In genomic region chr11:118634435-118635236, GRCh38 we compare ENCODE assay signal across 8 cellular contexts. TPM values are rescaled to one million over a fixed set of nuclear protein-coding genes. Genes with fewer than 3 reads are reported as not detected.
DNase-seq lines count a peak whose midpoint lies in the region; ATAC-seq and TF ChIP-seq lines count a peak whose summit lies in the region.

No MANE protein-coding gene starts in this region.

- no peaks in the 10 kb centered on the region for H3K9me3 Mint-ChIP-seq in stimulated activated naive CD8-positive, alpha-beta T cell treated with anti-CD3 and anti-CD28 coated beads, Interleukin-15, amount 100 ng/mL, for 72 hours
- no peaks in the 10 kb centered on the region for H3K9me3 Mint-ChIP-seq in activated naive CD8-positive, alpha-beta T cell treated with anti-CD3 and anti-CD28 coated beads, Interleukin-2, amount 10 ng/mL, durations not matched to agents 7 days and 5 days
- H3K9me3 Mint-ChIP-seq in effector memory CD8-positive, alpha-beta T cell = no peaks in the 10 kb centered on the region

- POLR2A ChIA-PET in activated naive CD8-positive, alpha-beta T cell treated with anti-CD3 and anti-CD28 coated beads, Interleukin-2, amount 10 ng/mL, durations not matched to agents 7 days and 5 days (lab: Charles Lee) = no interaction called here

- ATAC-seq in stimulated activated naive CD8-positive, alpha-beta T cell treated with anti-CD3 and anti-CD28 coated beads, Interleukin-15, amount 100 ng/mL, for 72 hours = peak; percentile 65
- no peak for ATAC-seq in stimulated activated naive CD8-positive, alpha-beta T cell treated with anti-CD3 and anti-CD28 coated beads, Interleukin-15, Interleukin-2, amounts not matched to agents 100 U/mL and 50 U/mL, for 24 hours
- ATAC-seq in activated naive CD8-positive, alpha-beta T cell treated with anti-CD3 and anti-CD28 coated beads, Interleukin-2, amount 10 ng/mL, durations not matched to agents 7 days and 5 days (ENCODE audit: low read depth) = peak; percentile 73
- ATAC-seq in heart right ventricle (peak; percentile 76 to 88 (median 86)), HG03565 (IDR thresholded peaks at IDR 0.05; ENCODE audit: unreplicated experiment) (no peak), HG02623 (IDR thresholded peaks at IDR 0.05; ENCODE audit: unreplicated experiment) (no peak)
- ATAC-seq in effector memory CD8-positive, alpha-beta T cell (replicated peaks) = no peak

- H3K36me3 ChIP-seq in heart right ventricle (peaks cover 5 to 100% (median 65%) of the 10 kb centered on the region in 9 donors), prostate gland (no peaks in the 10 kb centered on the region)

- WGBS in heart right ventricle, 2 donors = 21 to 24% methylated on average over 40 to 41 of the region's 41 CpGs
- WGBS in prostate gland = 19% methylated on average over 41 of the region's 41 CpGs

- H3K27me3 ChIP-seq in heart right ventricle = no peaks in the 10 kb centered on the region
- no peaks in the 10 kb centered on the region for H3K27me3 ChIP-seq in prostate gland (replicated peaks; ENCODE audit: insufficient read depth)

- peak overlapping the region in 1 of 2 donors; percentile 16 for H3K27ac Mint-ChIP-seq in stimulated activated naive CD8-positive, alpha-beta T cell treated with anti-CD3 and anti-CD28 coated beads, Interleukin-15, amount 100 ng/mL, for 72 hours
- peak overlapping the region; percentile 53 for H3K27ac Mint-ChIP-seq in activated naive CD8-positive, alpha-beta T cell treated with anti-CD3 and anti-CD28 coated beads, Interleukin-2, amount 10 ng/mL, durations not matched to agents 7 days and 5 days
- no peak overlapping the region for H3K27ac Mint-ChIP-seq in effector memory CD8-positive, alpha-beta T cell

- intact Hi-C loops in heart right ventricle (cut with DNase I) (no loop called here), prostate gland (cut with DNase I) (no loop called here)

- H3K4me3 Mint-ChIP-seq in stimulated activated naive CD8-positive, alpha-beta T cell treated with anti-CD3 and anti-CD28 coated beads, Interleukin-15, amount 100 ng/mL, for 72 hours = peak overlapping the region; percentile 3 to 23
- H3K4me3 Mint-ChIP-seq in activated naive CD8-positive, alpha-beta T cell treated with anti-CD3 and anti-CD28 coated beads, Interleukin-2, amount 10 ng/mL, durations not matched to agents 7 days and 5 days = peak overlapping the region; percentile 47
- H3K4me3 Mint-ChIP-seq in effector memory CD8-positive, alpha-beta T cell = peak overlapping the region in 1 of 2 donors; percentile 8

- DNase-seq in stimulated activated naive CD8-positive, alpha-beta T cell treated with anti-CD3 and anti-CD28 coated beads, Interleukin-15, amount 100 ng/mL, for 72 hours = no peak
- no peak for DNase-seq in stimulated activated naive CD8-positive, alpha-beta T cell treated with anti-CD3 and anti-CD28 coated beads, Interleukin-15, Interleukin-2, amounts not matched to agents 100 U/mL and 50 U/mL, for 24 hours
- peak; percentile 50 for DNase-seq in activated naive CD8-positive, alpha-beta T cell treated with anti-CD3 and anti-CD28 coated beads, Interleukin-2, amount 10 ng/mL, durations not matched to agents 7 days and 5 days
- DNase-seq in heart right ventricle (peak; percentile 78 to 83), prostate gland (ENCODE audit: low spot score) (peak; percentile 86)
- DNase-seq in effector memory CD8-positive, alpha-beta T cell = no peak

- H3K9me3 ChIP-seq in heart right ventricle (no peaks in the 10 kb centered on the region), prostate gland (no peaks in the 10 kb centered on the region)

- no peaks in the 10 kb centered on the region for H3K27me3 Mint-ChIP-seq in stimulated activated naive CD8-positive, alpha-beta T cell treated with anti-CD3 and anti-CD28 coated beads, Interleukin-15, amount 100 ng/mL, for 72 hours
- peaks cover 5% of the 10 kb centered on the region for H3K27me3 Mint-ChIP-seq in activated naive CD8-positive, alpha-beta T cell treated with anti-CD3 and anti-CD28 coated beads, Interleukin-2, amount 10 ng/mL, durations not matched to agents 7 days and 5 days
- peaks cover 0 to 18% of the 10 kb centered on the region in 2 donors for H3K27me3 Mint-ChIP-seq in effector memory CD8-positive, alpha-beta T cell

- H3K4me1 ChIP-seq in heart right ventricle (peaks cover 28 to 95% (median 60%) of the 10 kb centered on the region in 9 donors), prostate gland (replicated peaks) (peaks cover 13% of the 10 kb centered on the region)

- peak overlapping the region in 9 of 10 donors; percentile 8 to 75 (median 64) for H3K27ac ChIP-seq in heart right ventricle
- peak overlapping the region; percentile 78 to 81 for H3K27ac ChIP-seq in prostate gland

- no peaks in the 10 kb centered on the region for H3K36me3 Mint-ChIP-seq in activated naive CD8-positive, alpha-beta T cell treated with anti-CD3 and anti-CD28 coated beads, Interleukin-2, amount 10 ng/mL, durations not matched to agents 7 days and 5 days
- H3K36me3 Mint-ChIP-seq in effector memory CD8-positive, alpha-beta T cell (ENCODE audit: insufficient read depth) = no peaks in the 10 kb centered on the region

- H3K4me1 Mint-ChIP-seq in stimulated activated naive CD8-positive, alpha-beta T cell treated with anti-CD3 and anti-CD28 coated beads, Interleukin-15, amount 100 ng/mL, for 72 hours = peaks cover 12% of the 10 kb centered on the region
- H3K4me1 Mint-ChIP-seq in activated naive CD8-positive, alpha-beta T cell treated with anti-CD3 and anti-CD28 coated beads, Interleukin-2, amount 10 ng/mL, durations not matched to agents 7 days and 5 days = peaks cover 8% of the 10 kb centered on the region
- H3K4me1 Mint-ChIP-seq in effector memory CD8-positive, alpha-beta T cell (ENCODE audit: low read depth in 2 of 2) = peaks cover 0 to 5% of the 10 kb centered on the region in 2 donors

- TF ChIP-seq CTCF in heart right ventricle (IDR thresholded peaks at IDR 0.05) (peak in 5 of 9 donors; percentile 10 to 42 (median 41)), prostate gland (IDR thresholded peaks at IDR 0.05) (peak; percentile 18 to 61 (median 40))

- peak overlapping the region in 5 of 10 donors; percentile 7 to 32 (median 15) for H3K4me3 ChIP-seq in heart right ventricle
- peak overlapping the region; percentile 19 to 20 for H3K4me3 ChIP-seq in prostate gland

- peak; percentile 43 for TF ChIP-seq POLR2A in prostate gland (IDR thresholded peaks at IDR 0.05)

RNA-seq across cellular contexts. Expression of gene PHLDB1, which starts 27.2 kb away (rescaled TPM):
- 1 to 10 TPM; 2.7 to 3.3 TPM for total RNA-seq in activated naive CD8-positive, alpha-beta T cell treated with anti-CD3 and anti-CD28 coated beads, Interleukin-2, amount 10 ng/mL, durations not matched to agents 7 days and 5 days
- total RNA-seq in heart right ventricle (100 to 1,000 TPM in 9 of 10 donors, 10 to 100 TPM in 1; 81.9 to 125 (median 114) TPM), prostate gland (100 to 1,000 TPM in 1 of 2 donors, 10 to 100 TPM in 1; 74.5 to 113 TPM)
- 100 to 1,000 TPM in 1 of 2 donors, 10 to 100 TPM in 1; 74.9 to 259 TPM for polyA plus RNA-seq in heart right ventricle

RNA-seq across cellular contexts. Expression of gene TREH, which starts 44.8 kb away (rescaled TPM):
- total RNA-seq in activated naive CD8-positive, alpha-beta T cell treated with anti-CD3 and anti-CD28 coated beads, Interleukin-2, amount 10 ng/mL, durations not matched to agents 7 days and 5 days = not detected
- total RNA-seq in heart right ventricle (under 1 TPM in 1 of 10 donors, not detected in 9; 0.11 TPM), prostate gland (1 to 10 TPM in 1 of 2 donors, not detected in 1; 2.4 TPM)
- polyA plus RNA-seq in heart right ventricle = 1 to 10 TPM in 1 of 2 donors, under 1 TPM in 1; 0.83 to 4.8 TPM

Comparison
In these comparisons a context has a peak if more than half of its experiments do, and no peak if none do; other contexts are left out.
1. ATAC-seq: peak in stimulated activated naive CD8-positive, alpha-beta T cell treated with anti-CD3 and anti-CD28 coated beads, Interleukin-15, amount 100 ng/mL, for 72 hours (single experiment), activated naive CD8-positive, alpha-beta T cell treated with anti-CD3 and anti-CD28 coated beads, Interleukin-2, amount 10 ng/mL, durations not matched to agents 7 days and 5 days (single experiment) and heart right ventricle (8 of 8); none in stimulated activated naive CD8-positive, alpha-beta T cell treated with anti-CD3 and anti-CD28 coated beads, Interleukin-15, Interleukin-2, amounts not matched to agents 100 U/mL and 50 U/mL, for 24 hours (single experiment), effector memory CD8-positive, alpha-beta T cell (single experiment), HG03565 (single experiment) and HG02623 (single experiment).
2. DNase-seq: peak in activated naive CD8-positive, alpha-beta T cell treated with anti-CD3 and anti-CD28 coated beads, Interleukin-2, amount 10 ng/mL, durations not matched to agents 7 days and 5 days (single experiment), heart right ventricle (2 of 2) and prostate gland (single experiment); none in stimulated activated naive CD8-positive, alpha-beta T cell treated with anti-CD3 and anti-CD28 coated beads, Interleukin-15, amount 100 ng/mL, for 72 hours (0 of 2), stimulated activated naive CD8-positive, alpha-beta T cell treated with anti-CD3 and anti-CD28 coated beads, Interleukin-15, Interleukin-2, amounts not matched to agents 100 U/mL and 50 U/mL, for 24 hours (single experiment) and effector memory CD8-positive, alpha-beta T cell (0 of 3).
3. RNA of gene PHLDB1, which starts 27.2 kb away (total RNA-seq): 81.9 to 125 TPM in heart right ventricle and 74.5 to 113 TPM in prostate gland; 2.7 to 3.3 TPM in activated naive CD8-positive, alpha-beta T cell treated with anti-CD3 and anti-CD28 coated beads, Interleukin-2, amount 10 ng/mL, durations not matched to agents 7 days and 5 days; every median in the first group is over 10 times any median in the second.